Comparison of ENCODE assay signal across 22 cellular contexts in the genomic region with DNA sequence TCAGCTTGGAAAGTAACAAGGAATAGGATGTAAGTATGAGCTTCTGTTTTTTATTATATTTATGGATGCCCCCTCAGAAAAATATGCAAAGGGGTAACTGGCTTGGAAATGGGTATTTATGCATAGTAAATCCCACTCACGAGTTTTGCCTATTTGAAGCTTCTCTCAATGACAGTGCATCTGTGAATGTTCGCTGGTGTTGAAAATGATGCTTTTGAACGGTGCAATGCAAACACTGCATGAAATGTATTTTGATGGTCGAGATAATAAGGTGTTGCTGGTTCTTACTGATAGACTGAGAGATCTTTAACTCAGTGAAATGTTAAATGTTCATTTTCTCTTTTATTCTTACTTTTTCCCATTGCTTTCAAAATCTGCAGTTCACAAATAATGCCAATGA.
"Had no signal": no experiment of that assay in that cellular context is flagged by ENCODE, and none has a peak within 500 bp of the region (broad histone marks: within the 10 kb centered on the region; RNA-seq: fewer than 3 reads in every experiment).

No MANE protein-coding gene starts in this region.

- FAIRE-seq: RCC 7860 had no signal

- H3K9me3 ChIP-seq: MG63, SJSA1 had no signal

- H3K4me1 ChIP-seq: SJSA1 had no signal

- H3K27ac ChIP-seq: SJSA1, SK-N-MC had no signal

- DNase-seq: KBM-7, MG63, NCI-H1092, NCI-H1105 treated with DMSO at 0.1 percent for 48 hours, NCI-H1417 treated with DMSO at 0.1 percent for 48 hours, NCI-H146, NCI-H1694 treated with DMSO at 0.1 percent for 48 hours, NCI-H2029, NCI-H2081 treated with DMSO at 0.1 percent for 48 hours, NCI-H2171, NCI-H226, NCI-H446, NCI-H510A, NCI-H524 treated with DMSO at 0.1 percent for 48 hours, NCI-H69, NCI-H774, Right ventricle myocardium superior, RPMI8226, SIG-M5 had no signal

- H3K4me3 ChIP-seq: MG63, SJSA1, SK-N-MC had no signal

- H3K27me3 ChIP-seq: MG63, SJSA1 had no signal
